Comparison of ENCODE assay signal across 12 cellular contexts in genomic region chr6:75431379-75431778, GRCh38.
DNase-seq lines count a peak whose midpoint lies in the region; ATAC-seq, FAIRE-seq and TF ChIP-seq lines count a peak whose summit lies in the region.
"Had no signal": no experiment of that assay in that cellular context is flagged by ENCODE, and none has a peak within 500 bp of the region (broad histone marks: within the 10 kb centered on the region; RNA-seq: fewer than 3 reads in every experiment).

No MANE protein-coding gene starts in this region.

- 11% methylated on average over 1 of the region's 1 CpG for whole genome bisulfite sequencing in A549 (ENCODE audit: missing lambda C conversion rate)

- H3K27me3 ChIP-seq in breast epithelium (no peaks in the 10 kb centered on the region), H7 (ENCODE audit: control insufficient read depth, insufficient read depth, low read length) (no peaks in the 10 kb centered on the region)
- H3K27me3 ChIP-seq: BLaER1 treated with 17β-estradiol and CSF1 and Interleukin-3, amounts not matched to agents 10 nM and 100 nM had no signal

- peaks cover 11% of the 10 kb centered on the region for H3K9me3 Mint-ChIP-seq in mesothelial cell of epicardium
- H3K9me3 Mint-ChIP-seq: activated CD4-positive, alpha-beta memory T cell treated with anti-CD3 and anti-CD28 coated beads for 36 hours had no signal

- in situ Hi-C loops in GM13977 (cut with MboI; ENCODE audit: low pct_unique_long_range_greater_than_20kb, low sequenced_read_pairs, unreplicated experiment) = no loop called here

- no peak for FAIRE-seq in A549 (lab: Jason Lieb, UNC)

- H3K4me1 ChIP-seq in A549 = peaks cover 25% of the 10 kb centered on the region
- H3K4me1 ChIP-seq in breast epithelium = no peaks in the 10 kb centered on the region

- peaks cover 52% of the 10 kb centered on the region for H3K4me1 Mint-ChIP-seq in mesothelial cell of epicardium

- H3K27ac ChIP-seq in A549 (peak overlapping the region; percentile 1 to 48; a peak in 2 of 6 replicates), breast epithelium (no peak overlapping the region)
- H3K27ac ChIP-seq: BLaER1 treated with 17β-estradiol and CSF1 and Interleukin-3, amounts not matched to agents 10 nM and 100 nM had no signal

- TF ChIP-seq CTCF in A549 (IDR thresholded peaks at IDR 0.05) (no peak), cardiac fibroblast (IDR thresholded peaks at IDR 0.05; ENCODE audit: low read depth, low read length) (no peak), mesothelial cell of epicardium (IDR thresholded peaks at IDR 0.05; ENCODE audit: unreplicated experiment) (no peak), GM13977 (IDR thresholded peaks at IDR 0.05; ENCODE audit: extremely low read depth, insufficient read depth, missing control alignments) (no peak), breast epithelium (IDR thresholded peaks at IDR 0.05) (no peak)

- intact Hi-C loops in breast epithelium (cut with DNase I; ENCODE audit: low total_unique reads) = no loop called here

- peak overlapping the region; percentile 95 for H3K27ac Mint-ChIP-seq in mesothelial cell of epicardium
- H3K27ac Mint-ChIP-seq: activated CD4-positive, alpha-beta memory T cell treated with anti-CD3 and anti-CD28 coated beads for 36 hours had no signal

- CTCF ChIA-PET in A549 (lab: Yijun Ruan, JAX) = no interaction called here

- no peak overlapping the region for H3K4me3 Mint-ChIP-seq in mesothelial cell of epicardium
- H3K4me3 Mint-ChIP-seq: activated CD4-positive, alpha-beta memory T cell treated with anti-CD3 and anti-CD28 coated beads for 36 hours had no signal

- TF ChIP-seq POLR2A in A549 (IDR thresholded peaks at IDR 0.05; ENCODE audit: low read length) (no peak), breast epithelium (IDR thresholded peaks at IDR 0.05) (no peak)

- no peak for TF ChIP-seq EP300 in A549 (IDR thresholded peaks at IDR 0.05)

- DNase-seq in A549 (ENCODE audit: low read depth in 1 of 2, low spot score in 1 of 2) (peak in 1 of 2 experiments; percentile 38), HT1080 (ENCODE audit: low read depth) (peak; percentile 37), cardiac fibroblast (ENCODE audit: low read depth in 2 of 2) (peak; percentile 34 to 44), mesothelial cell of epicardium (ENCODE audit: low spot score in 2 of 2, unreplicated experiment in 2 of 2) (no peak), GM13977 (ENCODE audit: low spot score) (no peak), breast epithelium (ENCODE audit: low spot score in 2 of 2) (no peak), H7 (no peak)
- DNase-seq: activated CD4-positive, alpha-beta memory T cell treated with anti-CD3 and anti-CD28 coated beads for 36 hours; KBM-7 had no signal

- ATAC-seq in A549 (peak in 1 of 2 experiments; percentile 66; a peak in 3 of 6 replicates), GM19452 (IDR thresholded peaks at IDR 0.05; ENCODE audit: unreplicated experiment) (no peak)
- ATAC-seq: Panc1 had no signal

- no peaks in the 10 kb centered on the region for H3K27me3 Mint-ChIP-seq in mesothelial cell of epicardium (ENCODE audit: low read depth)

- no peak for TF ChIP-seq RAD21 in A549 (conservative IDR thresholded peaks at IDR 0.05 in 1 of 2, IDR thresholded peaks at IDR 0.05 in 1 of 2)

- H3K9me3 ChIP-seq in A549 (no peaks in the 10 kb centered on the region), breast epithelium (no peaks in the 10 kb centered on the region)

- H3K36me3 Mint-ChIP-seq in mesothelial cell of epicardium = peaks cover 5% of the 10 kb centered on the region
- H3K36me3 Mint-ChIP-seq: activated CD4-positive, alpha-beta memory T cell treated with anti-CD3 and anti-CD28 coated beads for 36 hours had no signal

- H3K4me2 ChIP-seq in A549 = peak overlapping the region; percentile 22; the same call in 1 of the 3 replicates

- POLR2A ChIA-PET in A549 (lab: Yijun Ruan, JAX) = no interaction called here

- H3K4me3 ChIP-seq in A549 (no peak overlapping the region), cardiac fibroblast (replicated peaks in 1 of 2; ENCODE audit: low read depth in 2 of 2, low read length in 2 of 2) (no peak overlapping the region), breast epithelium (no peak overlapping the region), H7 (ENCODE audit: insufficient read depth, low read depth, low read length) (no peak overlapping the region)
- H3K4me3 ChIP-seq: BLaER1 treated with 17β-estradiol and CSF1 and Interleukin-3, amounts not matched to agents 10 nM and 100 nM had no signal

- H3K36me3 ChIP-seq in breast epithelium = no peaks in the 10 kb centered on the region
- H3K36me3 ChIP-seq in H7 (replicated peaks; ENCODE audit: control insufficient read depth, insufficient read depth, low read length) = no peaks in the 10 kb centered on the region
- H3K36me3 ChIP-seq: BLaER1 treated with 17β-estradiol and CSF1 and Interleukin-3, amounts not matched to agents 10 nM and 100 nM had no signal

TF ChIP-seq in A549, 52 proteins besides CTCF, POLR2A, EP300 and RAD21:
- TF ChIP-seq HOXA7 (CRISPR knock-in tag; IDR thresholded peaks at IDR 0.05) = no peak
- no peak for TF ChIP-seq FOSL2 (IDR thresholded peaks at IDR 0.05)
- TF ChIP-seq FOSL2 (CRISPR knock-in tag; IDR thresholded peaks at IDR 0.05) = peak; percentile 54; the same call in 1 of the 2 replicates
TF ChIP-seq in A549: peak in this region for 1.

Comparison
In these comparisons a context has a peak if more than half of its experiments do, and no peak if none do; other contexts are left out.
1. DNase-seq: peak in HT1080 (single experiment) and cardiac fibroblast (2 of 2); none in mesothelial cell of epicardium (0 of 2), GM13977 (single experiment), breast epithelium (0 of 2) and H7 (single experiment).
2. H3K27ac ChIP-seq: peak in A549 (2 of 2); none in breast epithelium (0 of 2).